ENCODE assay signal across 2 cellular contexts in genomic region chr1:9844106-9844505, GRCh38.
TF ChIP-seq lines count a peak whose summit lies in the region.

No MANE protein-coding gene starts in this region.

TF ChIP-seq in H1, 55 proteins besides CTCF, POLR2A, EP300 and RAD21:
- TF ChIP-seq YY1 (IDR thresholded peaks at IDR 0.05; ENCODE audit: low read depth, low read length) (no peak), RXRA (IDR thresholded peaks at IDR 0.05; ENCODE audit: insufficient read depth, low read depth, low read length) (no peak), RBBP5 (IDR thresholded peaks at IDR 0.05; ENCODE audit: borderline replicate concordance, low read depth, low read length) (no peak), JUND (IDR thresholded peaks at IDR 0.05; ENCODE audit: low read length) (no peak), HDAC2 (IDR thresholded peaks at IDR 0.05; ENCODE audit: borderline replicate concordance in 1 of 2, low read depth in 2 of 2, low read length in 2 of 2) (no peak), SRF (IDR thresholded peaks at IDR 0.05; ENCODE audit: low read depth, low read length) (no peak), SP1 (IDR thresholded peaks at IDR 0.05; ENCODE audit: low read depth, low read length) (no peak), SIRT6 (IDR thresholded peaks at IDR 0.05; ENCODE audit: low read length) (no peak), MAFK (IDR thresholded peaks at IDR 0.05; ENCODE audit: low read depth, low read length) (no peak), TEAD4 (IDR thresholded peaks at IDR 0.05; ENCODE audit: low read depth, low read length) (no peak), CBX8 (IDR thresholded peaks at IDR 0.05; ENCODE audit: borderline replicate concordance, low read depth, low read length) (no peak), CTBP2 (IDR thresholded peaks at IDR 0.05; ENCODE audit: borderline replicate concordance, insufficient read depth, insufficient read length, low read length) (no peak)

TF ChIP-seq in HEK293T, 16 proteins besides CTCF, POLR2A, EP300 and RAD21:
- no peak for TF ChIP-seq FOXK2 (IDR thresholded peaks at IDR 0.05)
- no peak for TF ChIP-seq SP1 (IDR thresholded peaks at IDR 0.05)
- TF ChIP-seq SUZ12 (IDR thresholded peaks at IDR 0.05): no peak
- no peak for TF ChIP-seq LEF1 (IDR thresholded peaks at IDR 0.05; ENCODE audit: borderline replicate concordance)
- no peak for TF ChIP-seq ELF4 (IDR thresholded peaks at IDR 0.05)
